In the genomic region with DNA sequence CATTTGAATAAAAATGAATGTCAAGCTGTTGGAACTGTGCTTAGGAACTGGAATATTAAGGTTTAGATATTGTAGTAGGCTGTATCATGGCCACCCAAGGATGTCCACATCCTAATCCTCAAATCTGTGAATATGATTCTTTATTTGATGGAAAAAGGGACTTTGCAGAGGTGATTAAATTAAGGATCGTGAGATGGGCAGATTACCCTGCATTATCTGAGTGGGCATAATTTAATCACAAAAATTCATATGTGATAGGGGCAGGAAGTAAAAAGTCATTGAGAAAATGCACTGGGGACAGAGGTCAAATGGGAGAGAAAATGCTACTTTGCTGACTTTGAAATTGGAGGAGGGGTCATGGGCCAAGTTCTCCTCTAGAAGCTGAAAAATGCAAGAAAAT, we compare ENCODE assay signal across 26 cellular contexts.
"Had no signal": no experiment of that assay in that cellular context is flagged by ENCODE, and none has a peak within 500 bp of the region (broad histone marks: within the 10 kb centered on the region; RNA-seq: fewer than 3 reads in every experiment).

No MANE protein-coding gene starts in this region.

- H3K4me3 Mint-ChIP-seq: T-cell; T-helper 1 cell treated with Interleukin-12 subunit alpha and Interleukin-12 subunit beta and Interleukin-4 antibody, amounts not matched to agents 30 μg/mL and 1 μg/mL, for 36 hours had no signal

- H3K27ac ChIP-seq: Peyer's patch, SJSA1 had no signal

- H3K27me3 ChIP-seq: MG63, Peyer's patch, SJSA1 had no signal

- H3K4me3 ChIP-seq: MG63, Peyer's patch, SJSA1 had no signal

- H3K4me1 ChIP-seq: Peyer's patch, SJSA1 had no signal

- H3K36me3 ChIP-seq: MG63, Peyer's patch, SJSA1 had no signal

- ATAC-seq: HepG2, PC-3, Right ventricle myocardium inferior, T-cell had no signal

- H3K27me3 Mint-ChIP-seq: T-cell had no signal

- DNase-seq: IMR-90; Karpas-422; KG1; MG63; NCI-H1092; NCI-H1105 treated with DMSO at 0.1 percent for 48 hours; NCI-H1417 treated with DMSO at 0.1 percent for 48 hours; NCI-H146; NCI-H1694 treated with DMSO at 0.1 percent for 48 hours; NCI-H1930; NCI-H2081; NCI-H2107; NCI-H2227 treated with DMSO at 0.1 percent for 48 hours; NCI-H524; NCI-H526 treated with DMSO at 0.1 percent for 48 hours; NCI-H748 treated with DMSO at 0.1 percent for 48 hours; NK-92 treated with Interleukin-12 subunit alpha and Interleukin-12 subunit beta, amount 100 ng/mL, for 24 hours; PC-3; Peyer's patch; SHP77 treated with DMSO at 0.1 percent for 48 hours; SW 1271; T-cell had no signal

- H3K36me3 Mint-ChIP-seq: T-cell had no signal

- H3K4me1 Mint-ChIP-seq: T-cell had no signal

- H3K27ac Mint-ChIP-seq: T-cell; T-helper 1 cell treated with Interleukin-12 subunit alpha and Interleukin-12 subunit beta and Interleukin-4 antibody, amounts not matched to agents 30 μg/mL and 1 μg/mL, for 36 hours had no signal

- H3K9me3 ChIP-seq: MG63, SJSA1 had no signal
